Comparison of ENCODE assay signal across 19 cellular contexts in genomic region chr11:134474942-134475341, GRCh38.
DNase-seq lines count a peak whose midpoint lies in the region; ATAC-seq lines count a peak whose summit lies in the region.
"Had no signal": no experiment of that assay in that cellular context is flagged by ENCODE, and none has a peak within 500 bp of the region (broad histone marks: within the 10 kb centered on the region; RNA-seq: fewer than 3 reads in every experiment).

No MANE protein-coding gene starts in this region.

- H3K36me3 Mint-ChIP-seq in activated CD4-positive, alpha-beta memory T cell treated with anti-CD3 and anti-CD28 coated beads for 36 hours, result no peaks in the 10 kb centered on the region
- H3K36me3 Mint-ChIP-seq in activated CD4-positive, alpha-beta memory T cell treated with anti-CD3 and anti-CD28 coated beads, Interleukin-2, amount 10 ng/mL, durations not matched to agents 7 days and 5 days (ENCODE audit: low read depth), result no peaks in the 10 kb centered on the region
- H3K36me3 Mint-ChIP-seq: CD8-positive, alpha-beta T cell had no signal

- intact Hi-C loops in activated CD4-positive, alpha-beta memory T cell treated with anti-CD3 and anti-CD28 coated beads for 36 hours (cut with micrococcal nuclease), result no loop called here

- POLR2A ChIA-PET in activated CD4-positive, alpha-beta memory T cell treated with anti-CD3 and anti-CD28 coated beads for 36 hours (lab: Charles Lee), result no interaction called here
- POLR2A ChIA-PET in activated CD4-positive, alpha-beta memory T cell treated with anti-CD3 and anti-CD28 coated beads, Interleukin-2, amount 10 ng/mL, durations not matched to agents 7 days and 5 days (lab: Charles Lee), result no interaction called here

- H3K27me3 Mint-ChIP-seq in activated CD4-positive, alpha-beta memory T cell treated with anti-CD3 and anti-CD28 coated beads for 36 hours, result peaks cover 33% of the 10 kb centered on the region
- peaks cover 16% of the 10 kb centered on the region for H3K27me3 Mint-ChIP-seq in activated CD4-positive, alpha-beta memory T cell treated with anti-CD3 and anti-CD28 coated beads, Interleukin-2, amount 10 ng/mL, durations not matched to agents 7 days and 5 days

- no peaks in the 10 kb centered on the region for H3K4me1 Mint-ChIP-seq in activated CD4-positive, alpha-beta memory T cell treated with anti-CD3 and anti-CD28 coated beads for 36 hours (ENCODE audit: low read depth)
- H3K4me1 Mint-ChIP-seq in activated CD4-positive, alpha-beta memory T cell treated with anti-CD3 and anti-CD28 coated beads, Interleukin-2, amount 10 ng/mL, durations not matched to agents 7 days and 5 days, result no peaks in the 10 kb centered on the region

- no peaks in the 10 kb centered on the region for H3K9me3 Mint-ChIP-seq in activated CD4-positive, alpha-beta memory T cell treated with anti-CD3 and anti-CD28 coated beads for 36 hours
- H3K9me3 Mint-ChIP-seq in activated CD4-positive, alpha-beta memory T cell treated with anti-CD3 and anti-CD28 coated beads, Interleukin-2, amount 10 ng/mL, durations not matched to agents 7 days and 5 days, result no peaks in the 10 kb centered on the region
- H3K9me3 Mint-ChIP-seq: CD8-positive, alpha-beta T cell had no signal

- no peak overlapping the region for H3K4me3 Mint-ChIP-seq in activated CD4-positive, alpha-beta memory T cell treated with anti-CD3 and anti-CD28 coated beads for 36 hours
- no peak overlapping the region for H3K4me3 Mint-ChIP-seq in activated CD4-positive, alpha-beta memory T cell treated with anti-CD3 and anti-CD28 coated beads, Interleukin-2, amount 10 ng/mL, durations not matched to agents 7 days and 5 days
- H3K4me3 Mint-ChIP-seq: CD8-positive, alpha-beta T cell had no signal

- CTCF ChIA-PET in activated CD4-positive, alpha-beta memory T cell treated with anti-CD3 and anti-CD28 coated beads for 36 hours (lab: Charles Lee), result no interaction called here
- CTCF ChIA-PET in activated CD4-positive, alpha-beta memory T cell treated with anti-CD3 and anti-CD28 coated beads, Interleukin-2, amount 10 ng/mL, durations not matched to agents 7 days and 5 days (lab: Charles Lee), result no interaction called here

- no peak for ATAC-seq in GM18861 (IDR thresholded peaks at IDR 0.05; ENCODE audit: unreplicated experiment)
- ATAC-seq: CD8-positive, alpha-beta T cell had no signal

- no peak overlapping the region for H3K27ac Mint-ChIP-seq in activated CD4-positive, alpha-beta memory T cell treated with anti-CD3 and anti-CD28 coated beads for 36 hours
- no peak overlapping the region for H3K27ac Mint-ChIP-seq in activated CD4-positive, alpha-beta memory T cell treated with anti-CD3 and anti-CD28 coated beads, Interleukin-2, amount 10 ng/mL, durations not matched to agents 7 days and 5 days
- H3K27ac Mint-ChIP-seq: CD8-positive, alpha-beta T cell had no signal

- DNase-seq in activated CD4-positive, alpha-beta memory T cell treated with anti-CD3 and anti-CD28 coated beads for 36 hours, result peak; percentile 29
- DNase-seq in activated CD4-positive, alpha-beta memory T cell treated with anti-CD3 and anti-CD28 coated beads, Interleukin-2, amount 10 ng/mL, durations not matched to agents 7 days and 5 days, result no peak
- DNase-seq in stimulated activated CD4-positive, alpha-beta T cell treated with anti-CD3 and anti-CD28 coated beads, Interleukin-1b, Interleukin-23, amount 100 ng/mL, for 48 hours, result peak; percentile 26
- DNase-seq in stimulated activated CD4-positive, alpha-beta T cell treated with anti-CD3 and anti-CD28 coated beads, Interleukin-4, amount 100 ng/mL, for 1 hour, result no peak
- DNase-seq in islet precursor cell (peak; percentile 24), NCI-H2227 (lab: John Stamatoyannopoulos, UW; ENCODE audit: unreplicated experiment) (no peak)
- DNase-seq: AML-193; C1 segment of cervical spinal cord; CD8-positive, alpha-beta T cell; GM23248; KG1; NCI-H1092 treated with DMSO at 0.1 percent for 48 hours; NCI-H1436 treated with DMSO at 0.1 percent for 48 hours; NCI-H1930; NCI-H2227 treated with DMSO at 0.1 percent for 48 hours; NCI-H510A; NCI-H748 treated with DMSO at 0.1 percent for 48 hours; SIG-M5 had no signal

Comparison
In these comparisons a context has a peak if more than half of its experiments do, and no peak if none do; other contexts are left out.
1. DNase-seq: peak in activated CD4-positive, alpha-beta memory T cell treated with anti-CD3 and anti-CD28 coated beads for 36 hours (single experiment), stimulated activated CD4-positive, alpha-beta T cell treated with anti-CD3 and anti-CD28 coated beads, Interleukin-1b, Interleukin-23, amount 100 ng/mL, for 48 hours (single experiment) and islet precursor cell (single experiment); none in activated CD4-positive, alpha-beta memory T cell treated with anti-CD3 and anti-CD28 coated beads, Interleukin-2, amount 10 ng/mL, durations not matched to agents 7 days and 5 days (single experiment), stimulated activated CD4-positive, alpha-beta T cell treated with anti-CD3 and anti-CD28 coated beads, Interleukin-4, amount 100 ng/mL, for 1 hour (single experiment) and NCI-H2227 (single experiment).